In genomic region chr6:55578537-55579363, GRCh38 we compare ENCODE assay signal across 8 cellular contexts. TPM values are rescaled to one million over a fixed set of nuclear protein-coding genes. Genes with fewer than 3 reads are reported as not detected.
DNase-seq lines count a peak whose midpoint lies in the region; ATAC-seq and TF ChIP-seq lines count a peak whose summit lies in the region.

TSS of gene HMGCLL1 (minus strand) at chr6:55579192. CDS start at chr6:55579055, 137 bp downstream.

- no peaks in the 10 kb centered on the region for H3K27me3 Mint-ChIP-seq in MCF 10A (ENCODE audit: insufficient read depth, unreplicated experiment)
- H3K27me3 Mint-ChIP-seq in effector memory CD8-positive, alpha-beta T cell: no peaks in the 10 kb centered on the region

- peak within 1 kb of the TSS; percentile 7 for H3K27ac Mint-ChIP-seq in MCF 10A (ENCODE audit: low read depth, unreplicated experiment)
- no peak within 1 kb of the TSS for H3K27ac Mint-ChIP-seq in effector memory CD8-positive, alpha-beta T cell

- no TSS peak for BruUV-seq in MCF 10A (replicated peaks; lab: Mats Ljungman, UMichigan)

- H3K36me3 Mint-ChIP-seq in MCF 10A (ENCODE audit: insufficient read depth, unreplicated experiment): no peaks in the 10 kb centered on the region
- H3K36me3 Mint-ChIP-seq in effector memory CD8-positive, alpha-beta T cell (ENCODE audit: insufficient read depth): no peaks in the 10 kb centered on the region

- ATAC-seq in sciatic nerve: peak; percentile 95
- no peak for ATAC-seq in GM19452 (IDR thresholded peaks at IDR 0.05; ENCODE audit: unreplicated experiment)
- no peak for ATAC-seq in effector memory CD8-positive, alpha-beta T cell (replicated peaks)
- ATAC-seq in HG03095 (IDR thresholded peaks at IDR 0.05; ENCODE audit: unreplicated experiment): no peak

- TF ChIP-seq CTCF in MCF 10A (IDR thresholded peaks at IDR 0.05; ENCODE audit: unreplicated experiment): no peak

- peaks cover 6% of the 10 kb centered on the region for H3K4me1 Mint-ChIP-seq in MCF 10A (ENCODE audit: insufficient read depth, unreplicated experiment)
- H3K4me1 Mint-ChIP-seq in effector memory CD8-positive, alpha-beta T cell (ENCODE audit: low read depth in 2 of 2): peaks cover 0 to 2% of the 10 kb centered on the region in 2 donors

- H3K4me3 ChIP-seq in iPS-18c (ENCODE audit: insufficient read depth, low read depth, low read length): peak within 1 kb of the TSS; percentile 75

- no peaks in the 10 kb centered on the region for H3K9me3 Mint-ChIP-seq in MCF 10A (ENCODE audit: unreplicated experiment)
- peaks cover 6 to 18% of the 10 kb centered on the region in 2 donors for H3K9me3 Mint-ChIP-seq in effector memory CD8-positive, alpha-beta T cell

- intact Hi-C loops in MCF 10A (cut with micrococcal nuclease): no loop called here
- intact Hi-C loops in sciatic nerve (cut with DNase I): no loop called here

- CTCF ChIA-PET in MCF 10A (lab: Yijun Ruan, JAX): no interaction called here

- no peaks in the 10 kb centered on the region for H3K9me3 ChIP-seq in iPS-18c (ENCODE audit: control insufficient read depth, insufficient read depth, low read length)

- peak; percentile 49 to 90 (median 87) for DNase-seq in NCI-H1417 (lab: John Stamatoyannopoulos, UW)
- peak; percentile 10 for DNase-seq in MCF 10A (ENCODE audit: unreplicated experiment)
- DNase-seq in sciatic nerve (ENCODE audit: low spot score): peak; percentile 62
- no peak for DNase-seq in effector memory CD8-positive, alpha-beta T cell
- no peak for DNase-seq in KG1 (lab: John Stamatoyannopoulos, UW)

- POLR2A ChIA-PET in MCF 10A (lab: Yijun Ruan, JAX): no interaction called here

- peak within 1 kb of the TSS; percentile 73 for H3K4me3 Mint-ChIP-seq in MCF 10A (ENCODE audit: unreplicated experiment)
- no peak within 1 kb of the TSS for H3K4me3 Mint-ChIP-seq in effector memory CD8-positive, alpha-beta T cell

RNA-seq across cellular contexts. Expression of gene HMGCLL1, which starts in this region (rescaled TPM):
- total RNA-seq in MCF 10A (2022) (0.17 and 0.21 TPM in 2 replicates), sciatic nerve (3.8 TPM)

Comparison
In these comparisons a context has a peak if more than half of its experiments do, and no peak if none do; other contexts are left out.
1. Peak in DNase-seq in MCF 10A; RNA of the gene not detected or under 1 TPM.
2. DNase-seq: peak in NCI-H1417 (3 of 3) and sciatic nerve (single experiment); none in effector memory CD8-positive, alpha-beta T cell (0 of 3) and KG1 (single experiment).